ENCODE assay signal across 3 cellular contexts in the genomic region with DNA sequence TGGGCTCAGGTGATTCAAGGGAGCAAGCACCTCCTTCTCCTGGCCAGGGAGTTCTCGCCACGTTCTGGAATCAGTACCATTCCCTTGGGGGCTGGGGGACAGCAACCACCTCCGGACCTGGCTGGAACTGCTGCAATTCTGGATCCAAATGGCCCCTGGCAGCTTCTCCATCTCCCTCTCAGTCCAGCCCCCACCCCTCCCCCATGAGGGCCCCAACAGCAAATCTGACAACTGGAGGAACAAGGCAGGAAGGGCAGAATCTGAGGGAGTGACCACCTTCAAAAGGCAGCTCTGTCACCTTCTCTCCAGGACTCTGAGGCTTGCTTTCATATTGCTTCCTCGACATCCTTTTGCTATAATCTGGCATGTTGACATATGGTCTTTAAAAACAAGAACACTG. TPM values are rescaled to one million over a fixed set of nuclear protein-coding genes. Genes with fewer than 3 reads are reported as not detected.
"Had no signal": no experiment of that assay in that cellular context is flagged by ENCODE, and none has a peak within 500 bp of the region (broad histone marks: within the 10 kb centered on the region; RNA-seq: fewer than 3 reads in every experiment).

No MANE protein-coding gene starts in this region.

RNA-seq across cellular contexts. Expression of a gene that starts 25.9 kb away (rescaled TPM):
- total RNA-seq: activated CD8-positive, alpha-beta memory T cell treated with anti-CD3 and anti-CD28 coated beads for 36 hours; activated CD8-positive, alpha-beta T cell treated with anti-CD3 and anti-CD28 coated beads for 36 hours; WTC11 had no signal
